Comparison of ENCODE assay signal across 1 cellular context in genomic region chr20:31475032-31475431, GRCh38.
TF ChIP-seq lines count a peak whose summit lies in the region.

Gene DEFB124 (minus strand): TSS chr20:31475127. CDS start chr20:31473013, 2,114 bp downstream.
Gene REM1 (plus strand): TSS chr20:31475288. CDS start chr20:31476446, 1,158 bp downstream.

TF ChIP-seq in IMR-90, 13 proteins besides CTCF, POLR2A, EP300 and RAD21 (continued from another document):
- TF ChIP-seq ELK1 (IDR thresholded peaks at IDR 0.05; ENCODE audit: borderline replicate concordance, low read depth, low read length) (no peak), MAZ (IDR thresholded peaks at IDR 0.05; ENCODE audit: borderline replicate concordance, low read depth, low read length) (no peak), NFE2L2 (IDR thresholded peaks at IDR 0.05; ENCODE audit: low read depth, low read length) (no peak), MAFK (IDR thresholded peaks at IDR 0.05; ENCODE audit: low read depth, low read length) (no peak)
